8 cellular contexts compared by ENCODE assay signal in the genomic region with DNA sequence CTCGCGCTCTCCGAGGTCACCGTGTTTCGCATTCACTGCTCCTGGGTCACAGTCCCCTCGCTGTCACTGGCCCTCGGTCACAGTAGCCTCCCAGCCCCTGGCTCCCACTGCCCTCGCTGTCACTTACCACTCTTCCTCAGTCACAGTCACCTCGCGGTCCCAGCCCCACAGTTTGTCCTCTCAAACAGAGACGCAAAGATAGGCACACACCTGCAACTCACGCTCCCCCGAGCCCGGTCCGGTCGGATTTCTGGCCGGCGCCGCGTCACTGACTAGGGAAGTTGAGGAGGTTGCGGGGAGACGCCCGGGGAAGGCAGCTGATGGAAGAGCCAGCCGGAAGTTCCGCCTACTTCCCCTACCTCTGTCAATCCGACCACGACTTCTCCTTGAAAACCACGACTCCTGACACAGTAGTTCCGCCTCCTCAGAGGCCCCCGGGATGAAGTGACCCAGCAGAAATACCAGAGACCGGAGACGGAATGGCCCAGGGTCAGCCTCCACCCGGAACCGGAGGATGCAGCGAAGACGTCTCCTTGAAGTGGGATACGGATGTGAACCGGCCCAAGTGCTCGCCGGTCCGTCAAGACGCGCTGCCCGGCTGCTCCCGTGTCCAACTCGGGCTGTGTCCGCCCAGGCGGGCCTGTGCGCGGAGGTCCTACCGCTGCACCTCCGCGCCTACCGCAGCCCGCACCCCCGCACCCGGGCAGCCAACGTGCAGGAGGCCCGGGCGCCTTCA. TPM values are rescaled to one million over a fixed set of nuclear protein-coding genes. Genes with fewer than 3 reads are reported as not detected.
DNase-seq lines count a peak whose midpoint lies in the region; ATAC-seq and TF ChIP-seq lines count a peak whose summit lies in the region.

Gene PCYT1A (minus strand): TSS at position 322 of the 736 bp plus-strand sequence. CDS start 17,195 bp downstream, outside the sequence.

- H3K27ac ChIP-seq in BLaER1 treated with 17β-estradiol and CSF1 and Interleukin-3, amounts not matched to agents 10 nM and 100 nM: peak within 1 kb of the TSS; percentile 79 to 97 (median 92)
- peak within 1 kb of the TSS; percentile 39 to 95 (median 89) for H3K27ac ChIP-seq in dorsolateral prefrontal cortex
- peak within 1 kb of the TSS; percentile 89 to 90 for H3K27ac ChIP-seq in liver (ENCODE audit: low read depth in 1 of 2, low read length in 2 of 2)

- H3K27me3 Mint-ChIP-seq in activated CD4-positive, alpha-beta memory T cell treated with anti-CD3 and anti-CD28 coated beads for 36 hours: no peaks in the 10 kb centered on the region

- CTCF ChIA-PET in activated CD4-positive, alpha-beta memory T cell treated with anti-CD3 and anti-CD28 coated beads for 36 hours (lab: Charles Lee): no interaction called here

- peak within 1 kb of the TSS; percentile 86 to 96 (median 91) for H3K9ac ChIP-seq in BLaER1 treated with 17β-estradiol and CSF1 and Interleukin-3, amounts not matched to agents 10 nM and 100 nM
- H3K9ac ChIP-seq in liver (ENCODE audit: low read depth in 1 of 2, low read length in 2 of 2): peak within 1 kb of the TSS; percentile 81 to 93

- peak within 1 kb of the TSS; percentile 77 to 97 (median 90) for H3K4me2 ChIP-seq in BLaER1 treated with 17β-estradiol and CSF1 and Interleukin-3, amounts not matched to agents 10 nM and 100 nM

- H3K9me3 Mint-ChIP-seq in activated CD4-positive, alpha-beta memory T cell treated with anti-CD3 and anti-CD28 coated beads for 36 hours: no peaks in the 10 kb centered on the region

- H3K4me3 Mint-ChIP-seq in activated CD4-positive, alpha-beta memory T cell treated with anti-CD3 and anti-CD28 coated beads for 36 hours: peak within 1 kb of the TSS; percentile 100

- no peaks in the 10 kb centered on the region for H3K27me3 ChIP-seq in BLaER1 treated with 17β-estradiol and CSF1 and Interleukin-3, amounts not matched to agents 10 nM and 100 nM
- H3K27me3 ChIP-seq in dorsolateral prefrontal cortex (no peaks in the 10 kb centered on the region), liver (ENCODE audit: control insufficient read depth in 4 of 4, insufficient read depth in 4 of 4, low read length in 3 of 4) (no peaks in the 10 kb centered on the region)

- ATAC-seq in GM19395 (IDR thresholded peaks at IDR 0.05; ENCODE audit: unreplicated experiment) (peak; percentile 81), HG03565 (IDR thresholded peaks at IDR 0.05; ENCODE audit: unreplicated experiment) (peak; percentile 69)

- DNase-seq in NCI-H774 (lab: John Stamatoyannopoulos, UW) (peak; percentile 97), dorsolateral prefrontal cortex (peak; percentile 65 to 94 (median 89))
- peak; percentile 87 for DNase-seq in activated CD4-positive, alpha-beta memory T cell treated with anti-CD3 and anti-CD28 coated beads for 36 hours
- DNase-seq in stimulated activated CD4-positive, alpha-beta T cell treated with anti-CD3 and anti-CD28 coated beads, Interleukin-4, amount 100 ng/mL, for 1 hour: peak; percentile 71

- peaks cover 41 to 65% (median 50%) of the 10 kb centered on the region in 10 experiments for H3K4me1 ChIP-seq in BLaER1 treated with 17β-estradiol and CSF1 and Interleukin-3, amounts not matched to agents 10 nM and 100 nM
- peaks cover 5 to 21% (median 17%) of the 10 kb centered on the region in 4 donors for H3K4me1 ChIP-seq in liver (ENCODE audit: control insufficient read depth in 4 of 4, insufficient read depth in 4 of 4, low read length in 3 of 4)

- TF ChIP-seq RAD21 in liver (IDR thresholded peaks at IDR 0.05): no peak

- peaks cover 0 to 12% (median 0%) of the 10 kb centered on the region in 11 experiments; a peak in 5 of 22 replicates for H3K36me3 ChIP-seq in BLaER1 treated with 17β-estradiol and CSF1 and Interleukin-3, amounts not matched to agents 10 nM and 100 nM
- H3K36me3 ChIP-seq in liver (ENCODE audit: control insufficient read depth in 4 of 4, insufficient read depth in 3 of 4, low read depth in 1 of 4, low read length in 3 of 4): no peaks in the 10 kb centered on the region

- H4K20me1 ChIP-seq in BLaER1 treated with 17β-estradiol and CSF1 and Interleukin-3, amounts not matched to agents 10 nM and 100 nM: peaks cover 0 to 45% (median 28%) of the 10 kb centered on the region in 11 experiments; a peak in 17 of 22 replicates

- H3K4me1 Mint-ChIP-seq in activated CD4-positive, alpha-beta memory T cell treated with anti-CD3 and anti-CD28 coated beads for 36 hours (ENCODE audit: low read depth): peaks cover 39% of the 10 kb centered on the region

- peak within 1 kb of the TSS; percentile 65 to 92 (median 86) for H3K4me3 ChIP-seq in BLaER1 treated with 17β-estradiol and CSF1 and Interleukin-3, amounts not matched to agents 10 nM and 100 nM
- H3K4me3 ChIP-seq in dorsolateral prefrontal cortex (peak within 1 kb of the TSS; percentile 65 to 98 (median 92)), liver (ENCODE audit: low read depth in 1 of 3, low read length in 3 of 3) (peak within 1 kb of the TSS; percentile 71 to 99 (median 97))

- H3K9me3 ChIP-seq in BLaER1 treated with 17β-estradiol and CSF1 and Interleukin-3, amounts not matched to agents 10 nM and 100 nM (replicated peaks in 1 of 11): no peaks in the 10 kb centered on the region
- H3K9me3 ChIP-seq in liver (ENCODE audit: control insufficient read depth in 4 of 4, low read length in 3 of 4): no peaks in the 10 kb centered on the region

- intact Hi-C loops in activated CD4-positive, alpha-beta memory T cell treated with anti-CD3 and anti-CD28 coated beads for 36 hours (cut with micrococcal nuclease): loop anchor here (1.0 kb wide), 4 partner anchors 8 to 216 kb away; partner anchors contain the start of gene RNF168
- intact Hi-C loops in dorsolateral prefrontal cortex (cut with DNase I): loop anchor here in 1 of 2 donors (1.0 kb wide), 1 partner anchor 216 kb away; the partner anchor contains the start of gene RNF168

- TF ChIP-seq CTCF in dorsolateral prefrontal cortex (IDR thresholded peaks at IDR 0.05 in 54 of 56, conservative IDR thresholded peaks at IDR 0.05 in 2 of 56; ENCODE audit: low read depth in 1 of 56, partially characterized antibody in 56 of 56) (peak in 13 of 56 donors; percentile 2 to 52 (median 24)), liver (IDR thresholded peaks at IDR 0.05; ENCODE audit: low read depth, low read length, missing input control) (no peak)

- H3K27ac Mint-ChIP-seq in activated CD4-positive, alpha-beta memory T cell treated with anti-CD3 and anti-CD28 coated beads for 36 hours: peak within 1 kb of the TSS; percentile 98

- WGBS in liver: under 1% methylated on average over 60 of the region's 60 CpGs

- POLR2A ChIA-PET in activated CD4-positive, alpha-beta memory T cell treated with anti-CD3 and anti-CD28 coated beads for 36 hours (lab: Charles Lee): interaction anchor here (0.6 to 1.5 kb wide), 2 partner anchors 215 to 216 kb away, joined by 3 read pairs; partner anchors contain the start of gene RNF168

- H3K36me3 Mint-ChIP-seq in activated CD4-positive, alpha-beta memory T cell treated with anti-CD3 and anti-CD28 coated beads for 36 hours: peaks cover 8% of the 10 kb centered on the region

TF ChIP-seq in liver, 16 proteins besides CTCF, POLR2A, EP300 and RAD21 (continues in another document):
- peak; percentile 55 for TF ChIP-seq SP1 (IDR thresholded peaks at IDR 0.05)
- TF ChIP-seq TAF1 (conservative IDR thresholded peaks at IDR 0.05): peak; percentile 76
- peak; percentile 88 to 95 for TF ChIP-seq GABPA (IDR thresholded peaks at IDR 0.05 in 1 of 2, conservative IDR thresholded peaks at IDR 0.05 in 1 of 2)
- peak; percentile 84 for TF ChIP-seq MAX (IDR thresholded peaks at IDR 0.05)
- TF ChIP-seq FOXA1 (IDR thresholded peaks at IDR 0.05): no peak
- no peak for TF ChIP-seq ZBTB33 (IDR thresholded peaks at IDR 0.05)
- TF ChIP-seq FOXA2 (IDR thresholded peaks at IDR 0.05): no peak
- peak; percentile 9 for TF ChIP-seq HNF4G (IDR thresholded peaks at IDR 0.05)

RNA-seq across cellular contexts. Expression of gene PCYT1A, which starts in this region (rescaled TPM):
- total RNA-seq in activated CD4-positive, alpha-beta memory T cell treated with anti-CD3 and anti-CD28 coated beads for 36 hours: 10 to 100 TPM; 46.8 to 48.6 TPM
- total RNA-seq in dorsolateral prefrontal cortex: 10 to 100 TPM; 32.9 to 64.7 (median 46.7) TPM
- total RNA-seq in liver: 10 to 100 TPM; 29.6 to 56.8 TPM
- 10 to 100 TPM; 12.5 to 18.9 TPM for polyA plus RNA-seq in liver

Comparison
In these comparisons a context has a peak if more than half of its experiments do, and no peak if none do; other contexts are left out.
1. Peak in every context shown above with its lines: DNase-seq, ATAC-seq, H3K4me3 ChIP-seq and H3K27ac ChIP-seq.